ENCODE assay signal across 27 cellular contexts in the genomic region with DNA sequence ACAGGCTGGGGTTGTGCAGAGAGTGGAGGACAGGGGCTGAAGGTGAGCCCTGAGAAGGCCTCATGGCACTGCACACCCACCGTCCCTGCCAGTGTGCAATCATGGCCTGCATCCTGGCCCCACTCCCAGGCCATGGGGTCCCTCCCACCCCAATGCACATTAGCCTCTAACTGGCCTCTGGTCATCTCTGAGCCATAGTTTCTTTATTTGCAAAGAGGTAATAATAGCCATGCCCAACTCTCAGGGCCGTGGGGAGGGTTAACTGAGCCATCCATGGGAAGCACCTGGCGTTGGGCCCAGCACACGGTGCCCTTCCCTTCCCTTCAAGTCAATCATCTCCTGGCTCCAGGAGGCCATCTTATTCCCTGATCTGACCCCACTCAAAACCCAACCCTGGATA. TPM values are rescaled to one million over a fixed set of nuclear protein-coding genes. Genes with fewer than 3 reads are reported as not detected.
DNase-seq lines count a peak whose midpoint lies in the region; ATAC-seq, FAIRE-seq and TF ChIP-seq lines count a peak whose summit lies in the region.
"Had no signal": no experiment of that assay in that cellular context is flagged by ENCODE, and none has a peak within 500 bp of the region (broad histone marks: within the 10 kb centered on the region; RNA-seq: fewer than 3 reads in every experiment).

No MANE protein-coding gene starts in this region.

- CTCF ChIA-PET in activated CD4-positive, alpha-beta memory T cell treated with anti-CD3 and anti-CD28 coated beads for 36 hours (lab: Charles Lee): interaction anchor here (1.0 to 1.6 kb wide), 2 partner anchors 10 to 42 kb away, joined by 3 to 6 read pairs; no protein-coding TSS in a partner anchor

- H3K27me3 Mint-ChIP-seq in stimulated activated naive CD8-positive, alpha-beta T cell treated with anti-CD3 and anti-CD28 coated beads, Interleukin-15, amount 100 ng/mL, for 72 hours: peaks cover 17% of the 10 kb centered on the region
- peaks cover 5% of the 10 kb centered on the region for H3K27me3 Mint-ChIP-seq in activated CD4-positive, alpha-beta memory T cell treated with anti-CD3 and anti-CD28 coated beads for 36 hours

- DNase-seq in RWPE2 (ENCODE audit: low spot score): peak; percentile 43
- DNase-seq in keratinocyte (ENCODE audit: low read depth, low spot score): no peak
- peak; percentile 82 for DNase-seq in renal cortical epithelial cell (ENCODE audit: low read depth)
- no peak for DNase-seq in stimulated activated naive CD8-positive, alpha-beta T cell treated with anti-CD3 and anti-CD28 coated beads, Interleukin-15, amount 100 ng/mL, for 72 hours
- no peak for DNase-seq in SHP77 (lab: John Stamatoyannopoulos, UW)
- no peak for DNase-seq in activated effector memory CD4-positive, alpha-beta T cell treated with anti-CD3 and anti-CD28 coated beads, Interleukin-2, amount 50 U/mL, for 16 hours
- DNase-seq in activated CD4-positive, alpha-beta memory T cell treated with anti-CD3 and anti-CD28 coated beads for 36 hours: no peak
- DNase-seq: activated naive CD4-positive, alpha-beta T cell treated with anti-CD3 and anti-CD28 coated beads for 36 hours; activated T-cell treated with anti-CD3 and anti-CD28 coated beads, Interleukin-2, amount 50 U/mL, for 24 hours; amygdala; HFFc6; kidney glomerular epithelial cell; NCI-H1417 treated with DMSO at 0.1 percent for 48 hours; PC-9; sigmoid colon; stomach had no signal

- H3K4me1 ChIP-seq in RWPE2 (ENCODE audit: insufficient read depth, poor library complexity, severe bottlenecking) (peaks cover 49% of the 10 kb centered on the region), keratinocyte (ENCODE audit: control insufficient read depth, extremely low read depth, insufficient read depth, low read length) (peaks cover 56% of the 10 kb centered on the region)

- no peaks in the 10 kb centered on the region for H3K79me2 ChIP-seq in keratinocyte (ENCODE audit: control insufficient read depth, insufficient read depth, low read length)

- no peaks in the 10 kb centered on the region for H3K36me3 Mint-ChIP-seq in activated CD4-positive, alpha-beta memory T cell treated with anti-CD3 and anti-CD28 coated beads for 36 hours
- H3K36me3 Mint-ChIP-seq: mesothelial cell of epicardium; natural killer cell treated with Interleukin-12 subunit alpha and Interleukin-12 subunit beta and Interleukin-15 and Interleukin-18, amount 100 ng/mL, for 72 hours had no signal

- H3K4me2 ChIP-seq in keratinocyte (ENCODE audit: control insufficient read depth, extremely low read depth, insufficient read depth, low read depth, low read length): no peak overlapping the region
- H3K4me2 ChIP-seq: PC-9 had no signal

- H3K4me3 Mint-ChIP-seq in stimulated activated naive CD8-positive, alpha-beta T cell treated with anti-CD3 and anti-CD28 coated beads, Interleukin-15, amount 100 ng/mL, for 72 hours: no peak overlapping the region
- H3K4me3 Mint-ChIP-seq in activated CD4-positive, alpha-beta memory T cell treated with anti-CD3 and anti-CD28 coated beads for 36 hours: no peak overlapping the region
- H3K4me3 Mint-ChIP-seq: activated naive CD4-positive, alpha-beta T cell treated with anti-CD3 and anti-CD28 coated beads for 36 hours; activated T-cell treated with anti-CD3 and anti-CD28 coated beads, Interleukin-2, amount 50 U/mL, for 24 hours; dendritic cell treated with granulocyte-macrophage colony-stimulating factor and Interleukin-4, amounts not matched to agents 40 ng/mL and 50 ng/mL, for 4 days; HFFc6; mesothelial cell of epicardium; natural killer cell treated with Interleukin-12 subunit alpha and Interleukin-12 subunit beta and Interleukin-15 and Interleukin-18, amount 100 ng/mL, for 72 hours; T-helper 1 cell treated with Interleukin-12 subunit alpha and Interleukin-12 subunit beta and Interleukin-4 antibody, amounts not matched to agents 30 μg/mL and 1 μg/mL, for 36 hours had no signal

- H3K9ac ChIP-seq in keratinocyte (ENCODE audit: control insufficient read depth, extremely low read depth, insufficient read depth, low read length): no peak overlapping the region

- H3K36me3 ChIP-seq in RWPE2 (ENCODE audit: low read depth) (no peaks in the 10 kb centered on the region), keratinocyte (ENCODE audit: control insufficient read depth in 2 of 2, extremely low read depth in 1 of 2, insufficient read depth in 2 of 2, low read length in 2 of 2) (no peaks in the 10 kb centered on the region)
- H3K36me3 ChIP-seq: cardiac muscle cell, ovary, sigmoid colon, stomach, tibial artery had no signal

- H3K9me1 ChIP-seq in keratinocyte (ENCODE audit: control insufficient read depth, extremely low read depth, insufficient read depth, low read length): peaks cover 2% of the 10 kb centered on the region

- no peak overlapping the region for H2AFZ ChIP-seq in keratinocyte (ENCODE audit: control insufficient read depth, low read length)
- H2AFZ ChIP-seq: PC-9 had no signal

- peaks cover 12% of the 10 kb centered on the region for H3K4me1 Mint-ChIP-seq in stimulated activated naive CD8-positive, alpha-beta T cell treated with anti-CD3 and anti-CD28 coated beads, Interleukin-15, amount 100 ng/mL, for 72 hours
- peaks cover 16% of the 10 kb centered on the region for H3K4me1 Mint-ChIP-seq in activated CD4-positive, alpha-beta memory T cell treated with anti-CD3 and anti-CD28 coated beads for 36 hours (ENCODE audit: low read depth)

- H3K9me3 Mint-ChIP-seq in stimulated activated naive CD8-positive, alpha-beta T cell treated with anti-CD3 and anti-CD28 coated beads, Interleukin-15, amount 100 ng/mL, for 72 hours: no peaks in the 10 kb centered on the region
- H3K9me3 Mint-ChIP-seq in activated CD4-positive, alpha-beta memory T cell treated with anti-CD3 and anti-CD28 coated beads for 36 hours: no peaks in the 10 kb centered on the region
- H3K9me3 Mint-ChIP-seq: activated naive CD4-positive, alpha-beta T cell treated with anti-CD3 and anti-CD28 coated beads for 36 hours; activated T-cell treated with anti-CD3 and anti-CD28 coated beads, Interleukin-2, amount 50 U/mL, for 24 hours; dendritic cell treated with granulocyte-macrophage colony-stimulating factor and Interleukin-4, amounts not matched to agents 40 ng/mL and 50 ng/mL, for 4 days; HFFc6; mesothelial cell of epicardium; natural killer cell treated with Interleukin-12 subunit alpha and Interleukin-12 subunit beta and Interleukin-15 and Interleukin-18, amount 100 ng/mL, for 72 hours; T-helper 1 cell treated with Interleukin-12 subunit alpha and Interleukin-12 subunit beta and Interleukin-4 antibody, amounts not matched to agents 30 μg/mL and 1 μg/mL, for 36 hours had no signal

- no peak overlapping the region for H3K4me3 ChIP-seq in RWPE2 (ENCODE audit: severe bottlenecking)
- no peak overlapping the region for H3K4me3 ChIP-seq in keratinocyte (ENCODE audit: control insufficient read depth in 2 of 3, extremely low read depth in 1 of 3, insufficient read depth in 2 of 3, low read depth in 1 of 3, low read length in 3 of 3)
- H3K4me3 ChIP-seq: cardiac muscle cell, ovary, PC-9, sigmoid colon, stomach, tibial artery had no signal

- dilution Hi-C loops in keratinocyte (cut with MboI; ENCODE audit: extremely low pct_ligation_motif_present, low sequenced_read_pairs): no loop called here

- H3K27me3 ChIP-seq in RWPE2 (ENCODE audit: insufficient read depth, poor library complexity, severe bottlenecking) (no peaks in the 10 kb centered on the region), keratinocyte (ENCODE audit: control insufficient read depth, extremely low read depth, insufficient read depth, low read length) (no peaks in the 10 kb centered on the region)
- H3K27me3 ChIP-seq: cardiac muscle cell, ovary, sigmoid colon, stomach, tibial artery had no signal

- H4K20me1 ChIP-seq in keratinocyte (ENCODE audit: control insufficient read depth, extremely low read depth, insufficient read depth, low read length): no peaks in the 10 kb centered on the region

- TF ChIP-seq RAD21 in Ishikawa (IDR thresholded peaks at IDR 0.05; ENCODE audit: low read depth): no peak

- intact Hi-C loops in activated CD4-positive, alpha-beta memory T cell treated with anti-CD3 and anti-CD28 coated beads for 36 hours (cut with micrococcal nuclease): no loop called here

- no peak for TF ChIP-seq CTCF in RWPE2 (IDR thresholded peaks at IDR 0.05; ENCODE audit: poor library complexity, severe bottlenecking)
- no peak for TF ChIP-seq CTCF in keratinocyte (optimal IDR thresholded peaks at IDR 0.05 in 1 of 3, IDR thresholded peaks at IDR 0.05 in 1 of 3, conservative IDR thresholded peaks at IDR 0.05 in 1 of 3; ENCODE audit: extremely low read depth in 1 of 3, insufficient read depth in 2 of 3, low read length in 3 of 3)

- peak overlapping the region; percentile 100 for H3K27ac ChIP-seq in RWPE2 (ENCODE audit: poor library complexity, severe bottlenecking)
- no peak overlapping the region for H3K27ac ChIP-seq in keratinocyte (ENCODE audit: control insufficient read depth, insufficient read depth, low read length)
- H3K27ac ChIP-seq: cardiac muscle cell, ovary, PC-9, sigmoid colon had no signal

- ATAC-seq in RWPE2 (ENCODE audit: low read depth): no peak
- no peak for ATAC-seq in stimulated activated naive CD8-positive, alpha-beta T cell treated with anti-CD3 and anti-CD28 coated beads, Interleukin-15, amount 100 ng/mL, for 72 hours
- ATAC-seq: natural killer cell treated with Interleukin-12 subunit alpha and Interleukin-12 subunit beta and Interleukin-15 and Interleukin-18, amount 100 ng/mL, for 72 hours had no signal

- H3K9me3 ChIP-seq in RWPE2 (ENCODE audit: severe bottlenecking): no peaks in the 10 kb centered on the region
- H3K9me3 ChIP-seq in keratinocyte (ENCODE audit: control insufficient read depth, low read depth, low read length): no peaks in the 10 kb centered on the region
- H3K9me3 ChIP-seq: ovary, sigmoid colon, stomach, tibial artery had no signal

- no peak for TF ChIP-seq EP300 in Ishikawa (IDR thresholded peaks at IDR 0.05; ENCODE audit: borderline replicate concordance)

- POLR2A ChIA-PET in activated CD4-positive, alpha-beta memory T cell treated with anti-CD3 and anti-CD28 coated beads for 36 hours (lab: Charles Lee): no interaction called here

- H3K27ac Mint-ChIP-seq in stimulated activated naive CD8-positive, alpha-beta T cell treated with anti-CD3 and anti-CD28 coated beads, Interleukin-15, amount 100 ng/mL, for 72 hours: no peak overlapping the region
- H3K27ac Mint-ChIP-seq in activated CD4-positive, alpha-beta memory T cell treated with anti-CD3 and anti-CD28 coated beads for 36 hours: no peak overlapping the region
- H3K27ac Mint-ChIP-seq: activated naive CD4-positive, alpha-beta T cell treated with anti-CD3 and anti-CD28 coated beads for 36 hours; activated T-cell treated with anti-CD3 and anti-CD28 coated beads, Interleukin-2, amount 50 U/mL, for 24 hours; dendritic cell treated with granulocyte-macrophage colony-stimulating factor and Interleukin-4, amounts not matched to agents 40 ng/mL and 50 ng/mL, for 4 days; HFFc6; T-helper 1 cell treated with Interleukin-12 subunit alpha and Interleukin-12 subunit beta and Interleukin-4 antibody, amounts not matched to agents 30 μg/mL and 1 μg/mL, for 36 hours had no signal

- FAIRE-seq in keratinocyte (lab: Jason Lieb, UNC): peak; percentile 53
- FAIRE-seq: G401.6 had no signal

RNA-seq across cellular contexts. Expression of gene ITGA3, which starts 10.8 kb away (rescaled TPM):
- polyA plus RNA-seq in keratinocyte: 427 to 733 TPM (median 708 TPM) in 3 replicates
- 311 TPM for polyA plus RNA-seq in keratinocyte (2011; ENCODE audit: low read depth)
- polyA plus RNA-seq in keratinocyte (2011; cell fraction: cytosol; rRNA removed): 216 and 405 TPM in 2 replicates
- 1,779 and 2,144 TPM in 2 replicates for polyA plus RNA-seq in keratinocyte (2011; cell fraction: nucleus; rRNA removed)
- polyA plus RNA-seq in keratinocyte (2012; ENCODE audit: low replicate concordance): 460 and 965 TPM in 2 replicates
- 1,193 to 2,515 TPM (median 1,361 TPM) in 3 replicates for polyA minus RNA-seq in keratinocyte
- 897 TPM for polyA minus RNA-seq in keratinocyte (2011; cell fraction: cytosol; rRNA and poly(A)+ RNA removed)
- polyA minus RNA-seq in keratinocyte (2011; cell fraction: nucleus; rRNA and poly(A)+ RNA removed): 2,521 and 2,609 TPM in 2 replicates
- 882 and 1,202 TPM in 2 replicates for total RNA-seq in renal cortical epithelial cell
- total RNA-seq in activated CD4-positive, alpha-beta memory T cell treated with anti-CD3 and anti-CD28 coated beads for 36 hours: 10 to 100 TPM; 15.8 to 17.6 TPM

RNA-seq across cellular contexts. Expression of gene PDK2, which starts 50.0 kb away (rescaled TPM):
- polyA plus RNA-seq in keratinocyte: 7.5 to 24.1 TPM (median 8.6 TPM) in 3 replicates
- polyA plus RNA-seq in keratinocyte (2011; ENCODE audit: low read depth): 2.1 TPM
- polyA plus RNA-seq in keratinocyte (2011; cell fraction: cytosol; rRNA removed): 19.2 and 30.7 TPM in 2 replicates
- polyA plus RNA-seq in keratinocyte (2011; cell fraction: nucleus; rRNA removed): 21.7 and 30.4 TPM in 2 replicates
- 5.9 and 11.2 TPM in 2 replicates for polyA plus RNA-seq in keratinocyte (2012; ENCODE audit: low replicate concordance)
- polyA minus RNA-seq in keratinocyte: 21.8 to 28.3 TPM (median 21.9 TPM) in 3 replicates
- 18.8 TPM for polyA minus RNA-seq in keratinocyte (2011; cell fraction: cytosol; rRNA and poly(A)+ RNA removed)
- polyA minus RNA-seq in keratinocyte (2011; cell fraction: nucleus; rRNA and poly(A)+ RNA removed): 11.7 and 14.0 TPM in 2 replicates
- total RNA-seq in renal cortical epithelial cell: 4.2 and 37.9 TPM in 2 replicates
- 10 to 100 TPM; 13.3 to 14.6 TPM for total RNA-seq in activated CD4-positive, alpha-beta memory T cell treated with anti-CD3 and anti-CD28 coated beads for 36 hours

RNA-seq across cellular contexts. Expression of gene DLX3, which starts 50.1 kb away (rescaled TPM):
- polyA plus RNA-seq in keratinocyte: 0.62 to 0.81 TPM (median 0.72 TPM) in 3 replicates
- polyA plus RNA-seq in keratinocyte (2011; ENCODE audit: low read depth): 8.7 TPM
- polyA plus RNA-seq in keratinocyte (2011; cell fraction: cytosol; rRNA removed): 0.97 and 1.3 TPM in 2 replicates
- 2.3 and 3.3 TPM in 2 replicates for polyA plus RNA-seq in keratinocyte (2011; cell fraction: nucleus; rRNA removed)
- 1.6 and 17.5 TPM in 2 replicates for polyA plus RNA-seq in keratinocyte (2012; ENCODE audit: low replicate concordance)
- polyA minus RNA-seq in keratinocyte: 0.64 to 1.8 TPM (median 1.0 TPM) in 3 replicates
- 2.1 TPM for polyA minus RNA-seq in keratinocyte (2011; cell fraction: cytosol; rRNA and poly(A)+ RNA removed)
- polyA minus RNA-seq in keratinocyte (2011; cell fraction: nucleus; rRNA and poly(A)+ RNA removed): 1.1 and 1.3 TPM in 2 replicates
- total RNA-seq in renal cortical epithelial cell: not detected in 2 replicates
- not detected for total RNA-seq in activated CD4-positive, alpha-beta memory T cell treated with anti-CD3 and anti-CD28 coated beads for 36 hours
- total RNA-seq: activated naive CD4-positive, alpha-beta T cell treated with anti-CD3 and anti-CD28 coated beads for 36 hours; HFFc6; natural killer cell treated with Interleukin-12 subunit alpha and Interleukin-12 subunit beta and Interleukin-15 and Interleukin-18, amount 100 ng/mL, for 72 hours; NCI-H460; SK-MEL-5; stomach had no signal

Comparison
In these comparisons a context has a peak if more than half of its experiments do, and no peak if none do; other contexts are left out.
1. DNase-seq: peak in RWPE2 (single experiment) and renal cortical epithelial cell (single experiment); none in keratinocyte (single experiment), stimulated activated naive CD8-positive, alpha-beta T cell treated with anti-CD3 and anti-CD28 coated beads, Interleukin-15, amount 100 ng/mL, for 72 hours (0 of 2), SHP77 (0 of 2), activated effector memory CD4-positive, alpha-beta T cell treated with anti-CD3 and anti-CD28 coated beads, Interleukin-2, amount 50 U/mL, for 16 hours (single experiment) and activated CD4-positive, alpha-beta memory T cell treated with anti-CD3 and anti-CD28 coated beads for 36 hours (single experiment).
2. RNA of gene ITGA3, which starts 10.8 kb away (total RNA-seq): 882 to 1,202 TPM in renal cortical epithelial cell; 15.8 to 17.6 TPM in activated CD4-positive, alpha-beta memory T cell treated with anti-CD3 and anti-CD28 coated beads for 36 hours; every median in the first group is over 10 times any median in the second.